In the genomic region with DNA sequence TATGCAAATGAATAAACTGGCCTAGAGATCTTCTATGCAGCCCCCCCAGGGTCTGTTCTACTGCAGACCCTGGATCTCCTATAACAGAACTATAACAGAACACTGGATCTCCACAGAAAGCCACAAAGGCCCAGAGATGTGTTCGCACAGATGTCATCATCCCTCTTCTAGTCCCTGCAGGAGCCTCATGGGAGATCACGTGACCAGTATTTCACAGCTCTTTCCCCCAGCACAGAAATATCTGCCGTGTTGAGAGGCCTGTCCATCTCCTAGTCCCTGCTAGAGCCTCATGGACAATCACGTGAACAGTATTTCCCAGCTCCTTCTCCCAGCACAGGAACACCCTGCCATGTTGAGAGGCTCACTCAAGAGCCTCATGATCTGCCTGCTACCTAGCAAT, we compare ENCODE assay signal across 32 cellular contexts.
"Had no signal": no experiment of that assay in that cellular context is flagged by ENCODE, and none has a peak within 500 bp of the region (broad histone marks: within the 10 kb centered on the region; RNA-seq: fewer than 3 reads in every experiment).

No MANE protein-coding gene starts in this region.

- ATAC-seq: activated CD8-positive, alpha-beta T cell treated with anti-CD3 and anti-CD28 coated beads for 36 hours; activated naive CD4-positive, alpha-beta T cell treated with anti-CD3 and anti-CD28 coated beads, Interleukin-2, amount 50 U/mL, for 72 hours; body of pancreas had no signal

- H3K36me3 Mint-ChIP-seq: activated CD4-positive, alpha-beta memory T cell treated with anti-CD3 and anti-CD28 coated beads for 36 hours; activated naive CD4-positive, alpha-beta T cell treated with anti-CD3 and anti-CD28 coated beads, Interleukin-2, amount 10 ng/mL, durations not matched to agents 7 days and 5 days; activated naive CD4-positive, alpha-beta T cell treated with anti-CD3 and anti-CD28 coated beads, Interleukin-2, amount 50 U/mL, for 72 hours; activated naive CD8-positive, alpha-beta T cell treated with anti-CD3 and anti-CD28 coated beads for 36 hours had no signal

- H3K27me3 ChIP-seq: adrenal gland, body of pancreas, brain microvascular endothelial cell, breast epithelium had no signal

- H3K36me3 ChIP-seq: adrenal gland, brain microvascular endothelial cell, breast epithelium had no signal

- H3K4me1 ChIP-seq: adrenal gland, body of pancreas, breast epithelium had no signal

- H3K4me3 Mint-ChIP-seq: activated B cell treated with CpG ODN at 0.5 μM for 24 hours; activated CD4-positive, alpha-beta memory T cell treated with anti-CD3 and anti-CD28 coated beads for 36 hours; activated CD4-positive, alpha-beta T cell treated with anti-CD3 and anti-CD28 coated beads, Interleukin-2, amount 10 ng/mL, durations not matched to agents 24 days and 14 days; activated CD8-positive, alpha-beta T cell treated with anti-CD3 and anti-CD28 coated beads for 36 hours; activated naive CD4-positive, alpha-beta T cell treated with anti-CD3 and anti-CD28 coated beads, Interleukin-2, amount 10 ng/mL, durations not matched to agents 7 days and 5 days; activated naive CD8-positive, alpha-beta T cell treated with anti-CD3 and anti-CD28 coated beads for 36 hours; activated T-cell treated with anti-CD3 and anti-CD28 coated beads, Interleukin-2, amount 50 U/mL, for 24 hours; T-helper 2 cell treated with Interferon-gamma antibody and Interleukin-4, amounts not matched to agents 5 μg/mL and 100 μg/mL, for 36 hours had no signal

- H3K4me3 ChIP-seq: adrenal gland, body of pancreas, breast epithelium had no signal

- H3K27me3 Mint-ChIP-seq: activated B cell treated with CpG ODN at 0.5 μM for 24 hours; activated CD4-positive, alpha-beta memory T cell treated with anti-CD3 and anti-CD28 coated beads for 36 hours; activated CD4-positive, alpha-beta T cell treated with anti-CD3 and anti-CD28 coated beads, Interleukin-2, amount 10 ng/mL, durations not matched to agents 24 days and 14 days; activated CD8-positive, alpha-beta T cell treated with anti-CD3 and anti-CD28 coated beads for 36 hours; activated naive CD4-positive, alpha-beta T cell treated with anti-CD3 and anti-CD28 coated beads, Interleukin-2, amount 10 ng/mL, durations not matched to agents 7 days and 5 days; activated T-cell treated with anti-CD3 and anti-CD28 coated beads, Interleukin-2, amount 50 U/mL, for 24 hours had no signal

- H3K9me3 ChIP-seq: adrenal gland, body of pancreas had no signal

- H3K9me3 Mint-ChIP-seq: activated CD4-positive, alpha-beta T cell treated with anti-CD3 and anti-CD28 coated beads, Interleukin-2, amount 10 ng/mL, durations not matched to agents 24 days and 14 days; activated CD8-positive, alpha-beta T cell treated with anti-CD3 and anti-CD28 coated beads for 36 hours; activated naive CD4-positive, alpha-beta T cell treated with anti-CD3 and anti-CD28 coated beads, Interleukin-2, amount 50 U/mL, for 72 hours; activated T-cell treated with anti-CD3 and anti-CD28 coated beads, Interleukin-2, amount 50 U/mL, for 24 hours; activated T-helper 2 cell treated with anti-CD3 and anti-CD28 coated beads, Interferon-gamma antibody, Interleukin-2, Interleukin-4, amounts not matched to agents 10 μg/mL and 5 μg/mL and 100 μg/mL, durations not matched to agents 14 hours and 24 hours and 36 hours; T-helper 2 cell treated with Interferon-gamma antibody and Interleukin-4, amounts not matched to agents 5 μg/mL and 100 μg/mL, for 36 hours had no signal

- H3K27ac Mint-ChIP-seq: activated B cell treated with CpG ODN at 0.5 μM for 24 hours; activated CD4-positive, alpha-beta memory T cell treated with anti-CD3 and anti-CD28 coated beads for 36 hours; activated CD4-positive, alpha-beta T cell treated with anti-CD3 and anti-CD28 coated beads, Interleukin-2, amount 10 ng/mL, durations not matched to agents 24 days and 14 days; activated CD8-positive, alpha-beta T cell treated with anti-CD3 and anti-CD28 coated beads for 36 hours; activated naive CD4-positive, alpha-beta T cell treated with anti-CD3 and anti-CD28 coated beads, Interleukin-2, amount 10 ng/mL, durations not matched to agents 7 days and 5 days; activated naive CD4-positive, alpha-beta T cell treated with anti-CD3 and anti-CD28 coated beads, Interleukin-2, amount 50 U/mL, for 72 hours; activated naive CD8-positive, alpha-beta T cell treated with anti-CD3 and anti-CD28 coated beads for 36 hours; activated T-cell treated with anti-CD3 and anti-CD28 coated beads, Interleukin-2, amount 50 U/mL, for 24 hours; activated T-helper 2 cell treated with anti-CD3 and anti-CD28 coated beads, Interferon-gamma antibody, Interleukin-2, Interleukin-4, amounts not matched to agents 10 μg/mL and 5 μg/mL and 100 μg/mL, durations not matched to agents 14 hours and 24 hours and 36 hours; T-helper 2 cell treated with Interferon-gamma antibody and Interleukin-4, amounts not matched to agents 5 μg/mL and 100 μg/mL, for 36 hours had no signal

- H3K4me1 Mint-ChIP-seq: activated B cell treated with CpG ODN at 0.5 μM for 24 hours; activated CD4-positive, alpha-beta T cell treated with anti-CD3 and anti-CD28 coated beads, Interleukin-2, amount 10 ng/mL, durations not matched to agents 24 days and 14 days; activated naive CD4-positive, alpha-beta T cell treated with anti-CD3 and anti-CD28 coated beads, Interleukin-2, amount 10 ng/mL, durations not matched to agents 7 days and 5 days; activated naive CD8-positive, alpha-beta T cell treated with anti-CD3 and anti-CD28 coated beads for 36 hours had no signal

- DNase-seq: activated B cell treated with CpG ODN at 0.5 μM for 24 hours; activated CD4-positive, alpha-beta memory T cell treated with anti-CD3 and anti-CD28 coated beads for 36 hours; activated CD4-positive, alpha-beta T cell treated with anti-CD3 and anti-CD28 coated beads for 4 hours; activated CD4-positive, alpha-beta T cell treated with anti-CD3 and anti-CD28 coated beads, Interleukin-2, amount 10 ng/mL, durations not matched to agents 24 days and 14 days; activated CD4-positive, alpha-beta T cell treated with anti-CD3 and anti-CD28 coated beads, Interleukin-2, amount 50 U/mL, for 1 hour; activated CD4-positive, alpha-beta T cell treated with anti-CD3 and anti-CD28 coated beads, Interleukin-2, amount 50 U/mL, for 4 hours; activated CD4-positive, CD25-positive, alpha-beta regulatory T cell treated with anti-CD3 and anti-CD28 coated beads, Interleukin-2, amount 50 U/mL, for 72 hours; activated CD8-positive, alpha-beta memory T cell treated with anti-CD3 and anti-CD28 coated beads, Interleukin-2, amount 50 U/mL, for 48 hours; activated CD8-positive, alpha-beta T cell treated with anti-CD3 and anti-CD28 coated beads for 36 hours; activated effector memory CD4-positive, alpha-beta T cell treated with Interleukin-2 at 50 U/mL for 16 hours; activated gamma-delta T cell; activated naive CD4-positive, alpha-beta T cell treated with anti-CD3 and anti-CD28 coated beads, Interleukin-2, amount 10 ng/mL, durations not matched to agents 7 days and 5 days; activated naive CD4-positive, alpha-beta T cell treated with Interleukin-2 at 50 U/mL for 16 hours; activated naive CD8-positive, alpha-beta T cell treated with anti-CD3 and anti-CD28 coated beads for 36 hours; activated T-cell treated with anti-CD3 and anti-CD28 coated beads, Interleukin-2, amount 50 U/mL, for 24 hours; activated T-cell treated with anti-CD3 and anti-CD28 coated beads, Interleukin-2, amount 50 U/mL, for 48 hours; adrenal gland; amniotic stem cell; aorta; body of pancreas; brain microvascular endothelial cell; central memory CD4-positive, alpha-beta T cell; T-helper 2 cell; T-helper 9 cell had no signal

- FAIRE-seq: astrocyte, colon, TTC549 had no signal

- H3K27ac ChIP-seq: adrenal gland, body of pancreas, brain microvascular endothelial cell, breast epithelium, VCaP had no signal
